12 cellular contexts compared by ENCODE assay signal in the genomic region with DNA sequence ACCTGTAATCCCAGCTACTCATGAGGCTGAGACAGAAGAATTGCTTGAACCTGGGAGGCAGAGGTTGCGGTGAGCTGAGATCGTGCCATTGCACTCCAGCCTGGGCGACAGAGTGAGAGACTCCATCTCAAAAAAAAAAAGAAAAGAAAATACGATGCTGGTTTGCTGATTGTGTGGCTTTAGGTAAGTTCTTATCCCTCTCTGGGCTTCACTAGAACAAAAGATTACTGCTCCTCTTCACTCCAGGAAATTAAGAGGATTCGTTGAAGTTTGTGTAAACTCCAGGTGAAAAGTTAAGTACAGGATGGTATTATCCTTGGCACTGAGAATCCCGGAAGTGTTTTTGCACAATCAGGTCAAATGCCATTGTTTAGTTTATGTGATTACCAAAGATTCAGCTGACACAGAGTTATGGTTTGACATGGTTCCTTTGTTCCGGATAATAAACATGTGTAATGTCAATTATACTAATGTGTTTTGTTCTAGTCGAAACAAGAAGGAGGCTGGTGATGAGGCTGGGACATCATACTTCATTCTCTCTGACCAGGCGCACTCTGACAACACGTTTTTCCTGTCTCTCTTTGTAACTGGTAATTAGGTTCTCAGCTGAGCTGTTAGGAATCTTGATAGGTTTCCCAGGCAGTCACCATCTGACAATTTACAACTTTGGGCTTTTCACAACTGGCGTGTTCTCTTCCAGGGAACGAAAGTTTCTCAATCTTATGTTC. TPM values are rescaled to one million over a fixed set of nuclear protein-coding genes. Genes with fewer than 3 reads are reported as not detected.
A peak's percentile ranks its signal among the peaks of the same experiment; 100 is the strongest.
DNase-seq lines count a peak whose midpoint lies in the region; ATAC-seq, FAIRE-seq and TF ChIP-seq lines count a peak whose summit lies in the region.
"Had no signal": no experiment of that assay in that cellular context is flagged by ENCODE, and none has a peak within 500 bp of the region (broad histone marks: within the 10 kb centered on the region; RNA-seq: fewer than 3 reads in every experiment).

No MANE protein-coding gene starts in this region.

- TF ChIP-seq CTCF in right atrium auricular region (IDR thresholded peaks at IDR 0.05): no peak
- no peak for TF ChIP-seq CTCF in transverse colon (IDR thresholded peaks at IDR 0.05)

- peak; percentile 22 for TF ChIP-seq POLR2A in transverse colon (IDR thresholded peaks at IDR 0.05)

- ATAC-seq in left ventricle myocardium superior (no peak), left colon (peak; percentile 88), HG03378 (IDR thresholded peaks at IDR 0.05; ENCODE audit: unreplicated experiment) (no peak)

- peak; percentile 21 for DNase-seq in right atrium auricular region (ENCODE audit: low spot score)
- no peak for DNase-seq in left ventricle myocardium superior
- peak; percentile 8 for DNase-seq in astrocyte of the hippocampus (ENCODE audit: low read depth, low spot score)
- DNase-seq in left colon: no peak
- DNase-seq in transverse colon: peak; percentile 25
- DNase-seq in HTR-8/SVneo (ENCODE audit: insufficient read length, low spot score): no peak
- no peak for DNase-seq in activated effector memory CD4-positive, alpha-beta T cell treated with anti-CD3 and anti-CD28 coated beads, Interleukin-2, amount 50 U/mL, for 16 hours
- DNase-seq: activated CD8-positive, alpha-beta memory T cell treated with anti-CD3 and anti-CD28 coated beads, Interleukin-2, amount 50 U/mL, for 4 hours; NCI-H526 treated with DMSO at 0.1 percent for 48 hours had no signal

- in situ Hi-C loops in transverse colon (cut with MboI; ENCODE audit: low pct_ligation_motif_present in 1 of 4, low pct_unique_long_range_greater_than_20kb in 1 of 4, low sequenced_read_pairs in 3 of 4): loop anchor here in 1 of 4 donors (10.0 kb wide), 1 partner anchor 156 kb away; no protein-coding TSS in a partner anchor

- FAIRE-seq in HTR-8/SVneo (lab: Jason Lieb, UNC): no peak

- H3K27me3 ChIP-seq in right atrium auricular region (no peaks in the 10 kb centered on the region), transverse colon (no peaks in the 10 kb centered on the region)
- H3K27me3 ChIP-seq: cardiac muscle cell had no signal

- H3K4me3 ChIP-seq in right atrium auricular region: no peak overlapping the region
- H3K4me3 ChIP-seq in transverse colon: no peak overlapping the region
- H3K4me3 ChIP-seq: cardiac muscle cell, skin epidermis had no signal

- 42 to 49% methylated on average over 9 to 12 of the region's 12 CpGs for WGBS in transverse colon (ENCODE audit: low coverage in 1 of 2), 2 donors

- no peaks in the 10 kb centered on the region for H3K9me3 ChIP-seq in right atrium auricular region
- no peaks in the 10 kb centered on the region for H3K9me3 ChIP-seq in transverse colon

- intact Hi-C loops in left ventricle myocardium superior (cut with micrococcal nuclease): no loop called here
- intact Hi-C loops in left colon (cut with DNase I, micrococcal nuclease): no loop called here
- intact Hi-C loops in transverse colon (cut with DNase I; ENCODE audit: low total_unique reads): no loop called here

- no peaks in the 10 kb centered on the region for H3K36me3 ChIP-seq in right atrium auricular region
- H3K36me3 ChIP-seq in transverse colon: no peaks in the 10 kb centered on the region
- H3K36me3 ChIP-seq: cardiac muscle cell had no signal

- TF ChIP-seq EP300 in transverse colon (IDR thresholded peaks at IDR 0.05; ENCODE audit: low read depth): no peak

- H3K4me1 ChIP-seq in right atrium auricular region (peaks cover 0 to 8% of the 10 kb centered on the region in 2 donors), transverse colon (peaks cover 0 to 24% (median 10%) of the 10 kb centered on the region in 4 donors)

- no peak overlapping the region for H3K27ac ChIP-seq in right atrium auricular region
- peak overlapping the region; percentile 58 to 73 (median 67) for H3K27ac ChIP-seq in transverse colon
- H3K27ac ChIP-seq: cardiac muscle cell had no signal

RNA-seq across cellular contexts. Expression of a gene that starts 10.9 kb away (rescaled TPM):
- total RNA-seq in right atrium auricular region: 10 to 100 TPM; 42.9 to 45.1 TPM
- total RNA-seq in left ventricle myocardium superior: 43.0 TPM
- 10 to 100 TPM; 50.6 to 54.9 TPM for total RNA-seq in left colon
- total RNA-seq in transverse colon: 10 to 100 TPM; 27.5 to 92.4 (median 43.6) TPM

Comparison
In these comparisons a context has a peak if more than half of its experiments do, and no peak if none do; other contexts are left out.
1. DNase-seq: peak in right atrium auricular region (single experiment), astrocyte of the hippocampus (single experiment) and transverse colon (single experiment); none in left ventricle myocardium superior (single experiment), left colon (0 of 2), HTR-8/SVneo (single experiment) and activated effector memory CD4-positive, alpha-beta T cell treated with anti-CD3 and anti-CD28 coated beads, Interleukin-2, amount 50 U/mL, for 16 hours (single experiment).
2. H3K27ac ChIP-seq: peak in transverse colon (4 of 4); none in right atrium auricular region (0 of 2).